23 cellular contexts compared by ENCODE assay signal in genomic region chr17:82502207-82502606, GRCh38. TPM values are rescaled to one million over a fixed set of nuclear protein-coding genes. Genes with fewer than 3 reads are reported as not detected.
DNase-seq lines count a peak whose midpoint lies in the region; ATAC-seq and TF ChIP-seq lines count a peak whose summit lies in the region.
"Had no signal": no experiment of that assay in that cellular context is flagged by ENCODE, and none has a peak within 500 bp of the region (broad histone marks: within the 10 kb centered on the region; RNA-seq: fewer than 3 reads in every experiment).

No MANE protein-coding gene starts in this region.

- H3K27me3 ChIP-seq in mammary epithelial cell (ENCODE audit: insufficient read depth, low read length) (no peaks in the 10 kb centered on the region), suprapubic skin (no peaks in the 10 kb centered on the region)
- H3K27me3 ChIP-seq: upper lobe of right lung had no signal

- H2AFZ ChIP-seq in mammary epithelial cell (ENCODE audit: low read depth, low read length): peak overlapping the region; percentile 47

- WGBS in mammary epithelial cell (ENCODE audit: low coverage, missing lambda C conversion rate): 5% methylated on average over 7 of the region's 8 CpGs
- 28% methylated on average over 8 of the region's 8 CpGs for WGBS in suprapubic skin

- no TSS peak for BruUV-seq in mammary epithelial cell (replicated peaks; lab: Mats Ljungman, UMichigan)

- H4K20me1 ChIP-seq in mammary epithelial cell (ENCODE audit: insufficient read depth, low read length): no peaks in the 10 kb centered on the region

- H3K4me2 ChIP-seq in mammary epithelial cell (ENCODE audit: insufficient read depth, low read depth, low read length): no peak overlapping the region

- H3K27ac ChIP-seq in mammary epithelial cell (ENCODE audit: insufficient read depth, low read depth, low read length) (no peak overlapping the region), suprapubic skin (peak overlapping the region; percentile 41)
- H3K27ac ChIP-seq: SK-N-MC, upper lobe of right lung, VCaP had no signal

- no peak for ATAC-seq in GM21367 (IDR thresholded peaks at IDR 0.05; ENCODE audit: unreplicated experiment)
- ATAC-seq: K562, left ventricle myocardium superior, upper lobe of right lung had no signal

- TF ChIP-seq EP300 in suprapubic skin (IDR thresholded peaks at IDR 0.05): no peak

- DNase-seq in GM04504 (ENCODE audit: low read depth) (peak; percentile 61), mammary epithelial cell (peak; percentile 77), fibroblast of villous mesenchyme (ENCODE audit: low read depth) (peak; percentile 48), suprapubic skin (ENCODE audit: low spot score in 2 of 2) (no peak), hepatic stellate cell (ENCODE audit: low spot score) (no peak), NCI-H510A treated with DMSO at 0.1 percent for 48 hours (lab: John Stamatoyannopoulos, UW) (no peak), A172 (ENCODE audit: low spot score) (no peak)
- DNase-seq: activated CD4-positive, alpha-beta T cell treated with anti-CD3 and anti-CD28 coated beads, Interleukin-2, amount 10 ng/mL, durations not matched to agents 7 days and 5 days; activated CD8-positive, alpha-beta memory T cell treated with anti-CD3 and anti-CD28 coated beads, Interleukin-2, amount 50 U/mL, for 4 hours; Caco-2; DND-41; glutamatergic neuron; left ventricle myocardium superior; MV-4-11; NCI-H187; NCI-H446 treated with DMSO at 0.1 percent for 48 hours; NK-92 treated with Interleukin-12 subunit alpha and Interleukin-12 subunit beta, amount 100 ng/mL, for 24 hours; stimulated activated CD4-positive, alpha-beta T cell treated with anti-CD3 and anti-CD28 coated beads, Interleukin-4, amount 100 ng/mL, for 1 hour; upper lobe of right lung had no signal

- no peak overlapping the region for H3K9ac ChIP-seq in mammary epithelial cell (ENCODE audit: insufficient read depth, low read length)

- CTCF ChIA-PET in mammary epithelial cell (lab: Charles Lee; ENCODE audit: low non-redundant PET): no interaction called here

- intact Hi-C loops in mammary epithelial cell (cut with micrococcal nuclease): no loop called here

- H3K4me3 ChIP-seq in mammary epithelial cell (replicated peaks in 1 of 3; ENCODE audit: insufficient read depth in 1 of 3, low read depth in 2 of 3, low read length in 3 of 3) (no peak overlapping the region), fibroblast of villous mesenchyme (ENCODE audit: low read depth, low read length) (no peak overlapping the region), suprapubic skin (no peak overlapping the region)
- H3K4me3 ChIP-seq: K562, SK-N-MC, upper lobe of right lung had no signal

- no peaks in the 10 kb centered on the region for H3K36me3 ChIP-seq in mammary epithelial cell (ENCODE audit: insufficient read depth, low read length)
- no peaks in the 10 kb centered on the region for H3K36me3 ChIP-seq in suprapubic skin
- H3K36me3 ChIP-seq: upper lobe of right lung had no signal

- no peaks in the 10 kb centered on the region for H3K79me2 ChIP-seq in mammary epithelial cell (ENCODE audit: insufficient read depth, low read length)

- in situ Hi-C loops in mammary epithelial cell (cut with MboI; ENCODE audit: low sequenced_read_pairs in 2 of 2): no loop called here

- TF ChIP-seq CTCF in mammary epithelial cell (conservative IDR thresholded peaks at IDR 0.05 in 1 of 2, IDR thresholded peaks at IDR 0.05 in 1 of 2; ENCODE audit: extremely low read depth in 1 of 2, insufficient read depth in 1 of 2, low read depth in 1 of 2, low read length in 2 of 2) (no peak), fibroblast of villous mesenchyme (IDR thresholded peaks at IDR 0.05; ENCODE audit: insufficient read depth, low read depth, low read length) (no peak), suprapubic skin (IDR thresholded peaks at IDR 0.05) (no peak)

- H3K4me1 ChIP-seq in mammary epithelial cell (ENCODE audit: insufficient read depth, low read length) (peaks cover 10% of the 10 kb centered on the region), suprapubic skin (peaks cover 30% of the 10 kb centered on the region)
- H3K4me1 ChIP-seq: Caco-2 had no signal

- dilution Hi-C loops in mammary epithelial cell (cut with HindIII; ENCODE audit: low sequenced_read_pairs): loop anchor here (5.0 kb wide), 2 partner anchors 35 to 225 kb away; no protein-coding TSS in a partner anchor

- H3K9me3 ChIP-seq in mammary epithelial cell (replicated peaks; ENCODE audit: insufficient read depth, low read length) (no peaks in the 10 kb centered on the region), suprapubic skin (no peaks in the 10 kb centered on the region)
- H3K9me3 ChIP-seq: Caco-2, upper lobe of right lung had no signal

- no peak for TF ChIP-seq POLR2A in suprapubic skin (IDR thresholded peaks at IDR 0.05)

RNA-seq across cellular contexts. Expression of gene FOXK2, which starts 17.3 kb away (rescaled TPM):
- total RNA-seq in mammary epithelial cell: 10 to 100 TPM; 57.3 to 80.8 TPM
- 36.6 TPM for polyA plus RNA-seq in mammary epithelial cell
- 43.2 TPM for polyA minus RNA-seq in mammary epithelial cell
- total RNA-seq in fibroblast of villous mesenchyme: 34.1 and 46.6 TPM in 2 replicates
- 10 to 100 TPM; 62.7 to 94.5 (median 78.4) TPM for total RNA-seq in suprapubic skin
- 33.6 and 37.0 TPM in 2 replicates for total RNA-seq in A172 (2014; rRNA removed; shearing (Covaris generic))

RNA-seq across cellular contexts. Expression of gene NARF, which starts 43.7 kb away (rescaled TPM):
- total RNA-seq in mammary epithelial cell: 10 to 100 TPM; 25.0 to 31.5 TPM
- 45.0 TPM for polyA plus RNA-seq in mammary epithelial cell
- 31.3 TPM for polyA minus RNA-seq in mammary epithelial cell
- 21.6 and 30.3 TPM in 2 replicates for total RNA-seq in fibroblast of villous mesenchyme
- 100 to 1,000 TPM in 1 of 4 donors, 10 to 100 TPM in 3; 37.6 to 105 (median 44.7) TPM for total RNA-seq in suprapubic skin
- 55.7 and 59.0 TPM in 2 replicates for total RNA-seq in A172 (2014; rRNA removed; shearing (Covaris generic))

RNA-seq across cellular contexts. Expression of gene CYBC1, which starts 51.7 kb away (rescaled TPM):
- total RNA-seq in mammary epithelial cell: 10 to 100 TPM; 21.8 to 38.3 TPM
- polyA plus RNA-seq in mammary epithelial cell: 30.3 TPM
- polyA minus RNA-seq in mammary epithelial cell: 21.6 TPM
- total RNA-seq in fibroblast of villous mesenchyme: 46.2 and 59.6 TPM in 2 replicates
- total RNA-seq in suprapubic skin: 10 to 100 TPM; 36.4 to 53.1 (median 45.6) TPM
- 56.7 and 121 TPM in 2 replicates for total RNA-seq in A172 (2014; rRNA removed; shearing (Covaris generic))

Comparison
In these comparisons a context has a peak if more than half of its experiments do, and no peak if none do; other contexts are left out.
1. DNase-seq: peak in GM04504 (single experiment), mammary epithelial cell (single experiment) and fibroblast of villous mesenchyme (single experiment); none in suprapubic skin (0 of 2), hepatic stellate cell (single experiment), NCI-H510A treated with DMSO at 0.1 percent for 48 hours (single experiment) and A172 (single experiment).